ENCODE assay signal across 8 cellular contexts in the genomic region with DNA sequence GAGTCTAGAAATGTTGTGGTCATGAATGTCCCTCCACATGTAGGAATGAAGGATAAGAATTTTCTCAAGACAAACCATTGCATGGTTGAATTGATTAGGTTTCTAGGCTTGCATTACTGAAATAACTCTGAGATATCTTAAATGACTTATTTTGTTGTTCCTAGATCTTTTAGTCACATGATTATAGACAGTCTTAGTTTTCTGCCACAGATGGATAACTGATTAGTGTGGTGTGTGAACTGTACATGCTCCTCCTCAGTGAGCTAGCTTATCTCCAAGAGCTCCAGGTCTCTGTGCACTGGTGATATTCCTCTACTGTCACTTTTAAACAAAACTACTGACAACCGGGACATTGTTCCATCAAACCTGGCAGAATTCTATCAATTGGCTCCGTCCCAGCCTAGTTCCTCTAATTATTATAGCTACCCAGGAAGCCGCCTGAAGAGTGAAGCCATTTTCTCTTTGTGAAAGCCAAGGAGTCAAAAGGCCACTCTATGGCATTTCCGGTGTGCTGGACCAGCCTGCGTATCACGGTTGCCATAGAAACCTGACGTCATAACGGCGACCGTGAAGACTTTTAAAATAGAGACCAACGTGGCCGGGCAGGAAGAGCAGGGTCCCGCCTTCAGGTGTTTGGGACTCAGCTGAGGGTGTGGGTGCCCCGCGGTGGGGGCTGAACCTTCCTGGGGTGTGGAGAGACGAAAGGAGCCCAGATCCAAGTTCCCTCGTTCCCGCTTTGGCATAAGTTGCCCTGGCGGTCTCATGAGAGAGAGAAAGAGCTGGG. TPM values are rescaled to one million over a fixed set of nuclear protein-coding genes. Genes with fewer than 3 reads are reported as not detected.
DNase-seq lines count a peak whose midpoint lies in the region; ATAC-seq and TF ChIP-seq lines count a peak whose summit lies in the region.

No MANE protein-coding gene starts in this region.

- H3K9me3 ChIP-seq in heart right ventricle (no peaks in the 10 kb centered on the region), trophoblast cell (ENCODE audit: insufficient read depth, low read depth, low read length) (no peaks in the 10 kb centered on the region)

- H3K9me3 Mint-ChIP-seq in activated naive CD4-positive, alpha-beta T cell treated with anti-CD3 and anti-CD28 coated beads, Interleukin-2, amount 50 U/mL, for 72 hours, result no peaks in the 10 kb centered on the region

- H3K4me3 ChIP-seq in heart right ventricle (peak overlapping the region in 9 of 10 donors; percentile 27 to 59 (median 54)), trophoblast cell (ENCODE audit: low read depth, low read length) (peak overlapping the region; percentile 77)

- DNase-seq in COLO829 (ENCODE audit: low spot score), result peak; percentile 57
- DNase-seq in NOMO-1 treated with dmso at 0.1 percent for 144 hours (lab: John Stamatoyannopoulos, UW; ENCODE audit: unreplicated experiment), result peak; percentile 31
- peak in 1 of 2 donors; percentile 45 for DNase-seq in activated naive CD4-positive, alpha-beta T cell treated with anti-CD3 and anti-CD28 coated beads, Interleukin-2, amount 50 U/mL, for 72 hours (ENCODE audit: low spot score in 2 of 2)
- DNase-seq in heart right ventricle, result peak; percentile 18 to 74
- peak; percentile 43 to 79 for DNase-seq in trophoblast cell
- DNase-seq in NK-92 (lab: John Stamatoyannopoulos, UW; ENCODE audit: unreplicated experiment), result no peak

- H3K36me3 ChIP-seq in heart right ventricle (no peaks in the 10 kb centered on the region), trophoblast cell (ENCODE audit: control insufficient read depth in 1 of 2, insufficient read depth in 2 of 2, low read length in 2 of 2) (no peaks in the 10 kb centered on the region)

- H3K23ac ChIP-seq in trophoblast cell (ENCODE audit: low read length), result no peak overlapping the region

- intact Hi-C loops in heart right ventricle (cut with DNase I), result loop anchor here in 1 of 10 donors (10.0 kb wide), 1 partner anchor 60 kb away; no protein-coding TSS in a partner anchor

- H3K79me1 ChIP-seq in trophoblast cell (ENCODE audit: low read length), result peaks cover 3% of the 10 kb centered on the region

- peak overlapping the region in 1 of 2 donors; percentile 85 for H3K27ac Mint-ChIP-seq in activated naive CD4-positive, alpha-beta T cell treated with anti-CD3 and anti-CD28 coated beads, Interleukin-2, amount 50 U/mL, for 72 hours

- peak overlapping the region; percentile 66 for H4K8ac ChIP-seq in trophoblast cell (ENCODE audit: low read depth, low read length)

- peak overlapping the region; percentile 35 for H2AFZ ChIP-seq in trophoblast cell (ENCODE audit: insufficient read depth, low read length, poor library complexity)

- peak overlapping the region; percentile 33 for H4K91ac ChIP-seq in trophoblast cell (ENCODE audit: low read depth, low read length)

- H3K27me3 ChIP-seq in heart right ventricle (peaks cover 0 to 19% (median 0%) of the 10 kb centered on the region in 7 donors), trophoblast cell (ENCODE audit: insufficient read depth, low read length) (no peaks in the 10 kb centered on the region)

- peak overlapping the region; percentile 69 for H2AK5ac ChIP-seq in trophoblast cell (ENCODE audit: low read length)

- ATAC-seq in GM19438 (IDR thresholded peaks at IDR 0.05; ENCODE audit: low read depth, unreplicated experiment), result peak; percentile 95
- ATAC-seq in HG03442 (IDR thresholded peaks at IDR 0.05; ENCODE audit: unreplicated experiment), result peak; percentile 97
- peak; percentile 76 to 84 for ATAC-seq in activated naive CD4-positive, alpha-beta T cell treated with anti-CD3 and anti-CD28 coated beads, Interleukin-2, amount 50 U/mL, for 72 hours
- ATAC-seq in heart right ventricle, result peak; percentile 43 to 92 (median 86)

- H4K12ac ChIP-seq in trophoblast cell (ENCODE audit: low read depth, low read length), result peak overlapping the region; percentile 2

- H2BK5ac ChIP-seq in trophoblast cell (ENCODE audit: low read depth, low read length, poor library complexity), result no peak overlapping the region

- no peak overlapping the region for H2BK12ac ChIP-seq in trophoblast cell (ENCODE audit: low read length)

- H3K4me2 ChIP-seq in trophoblast cell (ENCODE audit: low read length), result peak overlapping the region; percentile 89

- H3K9ac ChIP-seq in trophoblast cell (ENCODE audit: low read length), result peak overlapping the region; percentile 79

- WGBS in heart right ventricle, 2 donors, result 2 to 3% methylated on average over 19 of the region's 19 CpGs
- WGBS in trophoblast cell (ENCODE audit: extremely low coverage, insufficient coverage, insufficient read length), result no CpG with 5 or more reads among the region's 19 CpGs

- peak overlapping the region; percentile 61 for H3K18ac ChIP-seq in trophoblast cell (ENCODE audit: low read length)

- H3K36me3 Mint-ChIP-seq in activated naive CD4-positive, alpha-beta T cell treated with anti-CD3 and anti-CD28 coated beads, Interleukin-2, amount 50 U/mL, for 72 hours, result no peaks in the 10 kb centered on the region

- TF ChIP-seq CTCF in heart right ventricle (IDR thresholded peaks at IDR 0.05), result no peak

- H3K27ac ChIP-seq in heart right ventricle, result peak overlapping the region in 2 of 10 donors; percentile 43 to 56
- H3K27ac ChIP-seq in trophoblast cell (ENCODE audit: low read depth, low read length), result no peak overlapping the region

- peak overlapping the region; percentile 62 for H3K14ac ChIP-seq in trophoblast cell (ENCODE audit: low read length)

- peak overlapping the region; percentile 57 for H3K4ac ChIP-seq in trophoblast cell (ENCODE audit: low read depth, low read length)

- H2BK120ac ChIP-seq in trophoblast cell (ENCODE audit: insufficient read depth, low read length, poor library complexity), result peak overlapping the region; percentile 7

- H3K79me2 ChIP-seq in trophoblast cell (ENCODE audit: control insufficient read depth, insufficient read depth, low read length, poor library complexity), result no peaks in the 10 kb centered on the region

- H3K4me1 ChIP-seq in heart right ventricle, result peaks cover 0 to 5% (median 0%) of the 10 kb centered on the region in 9 donors
- H3K4me1 ChIP-seq in trophoblast cell (ENCODE audit: control insufficient read depth in 1 of 2, insufficient read depth in 2 of 2, low read length in 2 of 2), result no peaks in the 10 kb centered on the region

RNA-seq across cellular contexts. Expression of gene BEX3, which starts 28.1 kb away (rescaled TPM):
- 10 to 100 TPM in 1 of 2 donors, 1 to 10 TPM in 1; 6.0 to 36.8 TPM for total RNA-seq in activated naive CD4-positive, alpha-beta T cell treated with anti-CD3 and anti-CD28 coated beads, Interleukin-2, amount 50 U/mL, for 72 hours
- 100 to 1,000 TPM; 108 to 158 (median 137) TPM for total RNA-seq in heart right ventricle
- polyA plus RNA-seq in heart right ventricle, result 10 to 100 TPM; 45.3 to 64.9 TPM
- polyA plus RNA-seq in trophoblast cell (2013), result 300 and 305 TPM in 2 replicates

RNA-seq across cellular contexts. Expression of gene TCEAL9, which starts 48.1 kb away (rescaled TPM):
- total RNA-seq in activated naive CD4-positive, alpha-beta T cell treated with anti-CD3 and anti-CD28 coated beads, Interleukin-2, amount 50 U/mL, for 72 hours, result 1 to 10 TPM in 1 of 2 donors, under 1 TPM in 1; 0.80 to 3.2 TPM
- total RNA-seq in heart right ventricle, result 10 to 100 TPM; 14.8 to 46.0 (median 23.1) TPM
- polyA plus RNA-seq in heart right ventricle, result 10 to 100 TPM; 47.8 to 56.9 TPM
- 233 and 243 TPM in 2 replicates for polyA plus RNA-seq in trophoblast cell (2013)
